ENCODE assay signal across 12 cellular contexts in the genomic region with DNA sequence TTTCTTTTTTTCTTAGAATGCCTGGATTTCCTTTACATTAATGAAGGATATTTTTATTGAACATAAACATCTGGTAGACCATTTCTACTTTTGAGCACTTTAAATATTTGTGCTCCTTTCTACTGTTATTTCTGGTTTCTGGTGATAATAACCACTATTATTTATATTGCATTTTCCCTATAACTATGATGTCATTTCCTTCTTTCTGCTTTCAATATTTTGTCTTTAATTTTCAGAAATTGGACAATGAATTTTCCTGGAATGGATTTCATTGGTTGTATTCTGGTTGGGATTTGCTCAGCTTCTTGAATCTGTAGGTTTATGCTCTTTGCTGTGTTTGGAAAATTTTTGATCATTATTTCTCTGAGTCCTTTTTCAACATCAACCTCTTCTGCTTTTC. TPM values are rescaled to one million over a fixed set of nuclear protein-coding genes. Genes with fewer than 3 reads are reported as not detected.
"Had no signal": no experiment of that assay in that cellular context is flagged by ENCODE, and none has a peak within 500 bp of the region (broad histone marks: within the 10 kb centered on the region; RNA-seq: fewer than 3 reads in every experiment).

No MANE protein-coding gene starts in this region.

- H3K9me3 ChIP-seq: HAP-1 had no signal

- ATAC-seq: GM23338, HCT116 had no signal

- FAIRE-seq: H1, H54 had no signal

- H3K36me3 ChIP-seq: HAP-1 had no signal

- DNase-seq: GM23248, GOT3, H7, H9, HCEC 1CT, HFFc6 had no signal

- H3K9ac ChIP-seq: GM23248 had no signal

- H3K27ac ChIP-seq: GM23248 had no signal

- H2AFZ ChIP-seq: GM23248, GM23338 had no signal

- H3K4me3 ChIP-seq: GM23248, GM23338, HAP-1 had no signal

- H3K4me2 ChIP-seq: GM23338 had no signal

RNA-seq across cellular contexts. Expression of a gene that starts 20.1 kb away (rescaled TPM):
- polyA plus RNA-seq: GM23248, GM23338 had no signal

RNA-seq across cellular contexts. Expression of a gene that starts 39.8 kb away (rescaled TPM):
- total RNA-seq: GM23248, H1, H4, H9, HFFc6 had no signal
- polyA plus RNA-seq: H1 had no signal

RNA-seq across cellular contexts. Expression of a gene that starts 40.0 kb away (rescaled TPM):
- total RNA-seq: H1 had no signal
